ENCODE assay signal across 28 cellular contexts in genomic region chr7:92872701-92873100, GRCh38. TPM values are rescaled to one million over a fixed set of nuclear protein-coding genes. Genes with fewer than 3 reads are reported as not detected.
A peak's percentile ranks its signal among the peaks of the same experiment; 100 is the strongest.
DNase-seq lines count a peak whose midpoint lies in the region; ATAC-seq, FAIRE-seq and TF ChIP-seq lines count a peak whose summit lies in the region.
"Had no signal": no experiment of that assay in that cellular context is flagged by ENCODE, and none has a peak within 500 bp of the region (broad histone marks: within the 10 kb centered on the region; RNA-seq: fewer than 3 reads in every experiment).

No MANE protein-coding gene starts in this region.

- peak overlapping the region; percentile 28 for H3K4me2 ChIP-seq in astrocyte (ENCODE audit: low read length)
- H3K4me2 ChIP-seq: KMS-11 had no signal

- FAIRE-seq in astrocyte (lab: Jason Lieb, UNC) (no peak), GM12891 (lab: Jason Lieb, UNC) (no peak)
- FAIRE-seq: D721Med, frontal cortex, GM12878, islet of Langerhans, TTC549 had no signal

- no peak for ATAC-seq in body of pancreas
- ATAC-seq in GM21390 (IDR thresholded peaks at IDR 0.05; ENCODE audit: unreplicated experiment) = no peak
- ATAC-seq: GM12878, lower lobe of right lung, right lobe of liver had no signal

- no peaks in the 10 kb centered on the region for H3K27me3 Mint-ChIP-seq in astrocyte (ENCODE audit: low read depth, unreplicated experiment)
- H3K27me3 Mint-ChIP-seq in activated T-helper 2 cell treated with anti-CD3 and anti-CD28 coated beads, Interferon-gamma antibody, Interleukin-2, Interleukin-4, amounts not matched to agents 10 μg/mL and 5 μg/mL and 100 μg/mL, durations not matched to agents 14 hours and 24 hours and 36 hours (ENCODE audit: low read depth) = no peaks in the 10 kb centered on the region

- H3K36me3 ChIP-seq in astrocyte (ENCODE audit: insufficient read depth, low read length) = no peaks in the 10 kb centered on the region
- no peaks in the 10 kb centered on the region for H3K36me3 ChIP-seq in body of pancreas (replicated peaks in 1 of 2; ENCODE audit: insufficient read depth in 1 of 2, low read depth in 2 of 2)
- H3K36me3 ChIP-seq: brain microvascular endothelial cell, HAP-1, lower lobe of right lung, right lobe of liver had no signal

- H3K9ac ChIP-seq in astrocyte (ENCODE audit: low read length) = no peak overlapping the region
- H3K9ac ChIP-seq: KMS-11 had no signal

- DNase-seq in AG08395 (ENCODE audit: low spot score) (peak; percentile 19), HT1080 (ENCODE audit: low read depth) (peak; percentile 66), astrocyte (ENCODE audit: low read depth) (peak; percentile 79), fibroblast of villous mesenchyme (ENCODE audit: low read depth) (peak; percentile 10), body of pancreas (no peak), GM12891 (ENCODE audit: insufficient read length, low spot score) (no peak)
- no peak for DNase-seq in activated T-helper 2 cell treated with anti-CD3 and anti-CD28 coated beads, Interferon-gamma antibody, Interleukin-2, Interleukin-4, amounts not matched to agents 10 μg/mL and 5 μg/mL and 100 μg/mL, durations not matched to agents 14 hours and 24 hours and 36 hours (ENCODE audit: low spot score)
- DNase-seq: ACHN; activated CD4-positive, alpha-beta T cell treated with anti-CD3 and anti-CD28 coated beads for 4 hours; brain microvascular endothelial cell; cortex of kidney; GDM1; hippocampal formation; lower lobe of right lung; NCI-H1105; NCI-H510A treated with DMSO at 0.1 percent for 48 hours; right lobe of liver had no signal

- peaks cover 21% of the 10 kb centered on the region for H3K9me3 Mint-ChIP-seq in astrocyte (ENCODE audit: unreplicated experiment)
- H3K9me3 Mint-ChIP-seq in activated T-helper 2 cell treated with anti-CD3 and anti-CD28 coated beads, Interferon-gamma antibody, Interleukin-2, Interleukin-4, amounts not matched to agents 10 μg/mL and 5 μg/mL and 100 μg/mL, durations not matched to agents 14 hours and 24 hours and 36 hours = peaks cover 29% of the 10 kb centered on the region
- H3K9me3 Mint-ChIP-seq: activated naive CD4-positive, alpha-beta T cell treated with anti-CD3 and anti-CD28 coated beads, Interleukin-2, amount 50 U/mL, for 24 hours had no signal

- no peaks in the 10 kb centered on the region for H3K79me2 ChIP-seq in astrocyte (ENCODE audit: insufficient read depth, low read length)

- no peaks in the 10 kb centered on the region for H4K20me1 ChIP-seq in astrocyte (ENCODE audit: insufficient read depth, low read length)

- H3K36me3 Mint-ChIP-seq in astrocyte (ENCODE audit: low read depth, unreplicated experiment) = peaks cover 6% of the 10 kb centered on the region
- H3K36me3 Mint-ChIP-seq in activated T-helper 2 cell treated with anti-CD3 and anti-CD28 coated beads, Interferon-gamma antibody, Interleukin-2, Interleukin-4, amounts not matched to agents 10 μg/mL and 5 μg/mL and 100 μg/mL, durations not matched to agents 14 hours and 24 hours and 36 hours (ENCODE audit: low read depth) = peaks cover 26% of the 10 kb centered on the region

- H3K27ac Mint-ChIP-seq in astrocyte (ENCODE audit: unreplicated experiment) = no peak overlapping the region
- no peak overlapping the region for H3K27ac Mint-ChIP-seq in activated T-helper 2 cell treated with anti-CD3 and anti-CD28 coated beads, Interferon-gamma antibody, Interleukin-2, Interleukin-4, amounts not matched to agents 10 μg/mL and 5 μg/mL and 100 μg/mL, durations not matched to agents 14 hours and 24 hours and 36 hours
- H3K27ac Mint-ChIP-seq: activated naive CD4-positive, alpha-beta T cell treated with anti-CD3 and anti-CD28 coated beads, Interleukin-2, amount 50 U/mL, for 24 hours had no signal

- peaks cover 33% of the 10 kb centered on the region for H3K4me1 ChIP-seq in astrocyte (ENCODE audit: insufficient read depth, low read length)
- no peaks in the 10 kb centered on the region for H3K4me1 ChIP-seq in body of pancreas
- H3K4me1 ChIP-seq: HAP-1, lower lobe of right lung, right lobe of liver had no signal

- H3K9me3 ChIP-seq in astrocyte (ENCODE audit: insufficient read depth, low read depth, low read length) (peaks cover 4% of the 10 kb centered on the region), body of pancreas (no peaks in the 10 kb centered on the region)
- H3K9me3 ChIP-seq: HAP-1, lower lobe of right lung, right lobe of liver had no signal

- intact Hi-C loops in activated T-helper 2 cell treated with anti-CD3 and anti-CD28 coated beads, Interferon-gamma antibody, Interleukin-2, Interleukin-4, amounts not matched to agents 10 μg/mL and 5 μg/mL and 100 μg/mL, durations not matched to agents 14 hours and 24 hours and 36 hours (cut with micrococcal nuclease) = no loop called here
- intact Hi-C loops in body of pancreas (cut with DNase I) = no loop called here

- TF ChIP-seq CTCF in astrocyte (IDR thresholded peaks at IDR 0.05; ENCODE audit: insufficient read depth, low read depth, low read length) = no peak
- no peak for TF ChIP-seq CTCF in fibroblast of villous mesenchyme (IDR thresholded peaks at IDR 0.05; ENCODE audit: insufficient read depth, low read depth, low read length)
- no peak for TF ChIP-seq CTCF in body of pancreas (IDR thresholded peaks at IDR 0.05)

- H2AFZ ChIP-seq in astrocyte (ENCODE audit: low read depth, low read length) = peak overlapping the region; percentile 3

- no peaks in the 10 kb centered on the region for H3K27me3 ChIP-seq in astrocyte (ENCODE audit: insufficient read depth, low read length)
- no peaks in the 10 kb centered on the region for H3K27me3 ChIP-seq in body of pancreas
- H3K27me3 ChIP-seq: brain microvascular endothelial cell, right lobe of liver had no signal

- peaks cover 20% of the 10 kb centered on the region for H3K4me1 Mint-ChIP-seq in astrocyte (ENCODE audit: low read depth, unreplicated experiment)
- H3K4me1 Mint-ChIP-seq in activated T-helper 2 cell treated with anti-CD3 and anti-CD28 coated beads, Interferon-gamma antibody, Interleukin-2, Interleukin-4, amounts not matched to agents 10 μg/mL and 5 μg/mL and 100 μg/mL, durations not matched to agents 14 hours and 24 hours and 36 hours (ENCODE audit: low read depth) = peaks cover 45% of the 10 kb centered on the region

- H3K4me3 ChIP-seq in astrocyte (ENCODE audit: insufficient read depth, low read depth, low read length) (no peak overlapping the region), fibroblast of villous mesenchyme (ENCODE audit: low read depth, low read length) (no peak overlapping the region), body of pancreas (no peak overlapping the region)
- H3K4me3 ChIP-seq: GM12878, HAP-1, lower lobe of right lung, right lobe of liver had no signal

- no peak overlapping the region for H3K4me3 Mint-ChIP-seq in astrocyte (ENCODE audit: unreplicated experiment)
- no peak overlapping the region for H3K4me3 Mint-ChIP-seq in activated T-helper 2 cell treated with anti-CD3 and anti-CD28 coated beads, Interferon-gamma antibody, Interleukin-2, Interleukin-4, amounts not matched to agents 10 μg/mL and 5 μg/mL and 100 μg/mL, durations not matched to agents 14 hours and 24 hours and 36 hours (ENCODE audit: low read depth)
- H3K4me3 Mint-ChIP-seq: activated naive CD4-positive, alpha-beta T cell treated with anti-CD3 and anti-CD28 coated beads, Interleukin-2, amount 50 U/mL, for 24 hours had no signal

- no peak overlapping the region for H3K27ac ChIP-seq in astrocyte (ENCODE audit: low read depth, low read length)
- no peak overlapping the region for H3K27ac ChIP-seq in body of pancreas
- H3K27ac ChIP-seq: C4-2B, KMS-11, lower lobe of right lung, right lobe of liver, RWPE1 had no signal

- TF ChIP-seq POLR2A in body of pancreas (IDR thresholded peaks at IDR 0.05) (no peak), GM12891 (IDR thresholded peaks at IDR 0.05; ENCODE audit: low read depth, low read length) (no peak)

TF ChIP-seq in GM12891, 5 proteins besides CTCF, POLR2A, EP300 and RAD21:
- no peak for TF ChIP-seq POU2F2 (IDR thresholded peaks at IDR 0.05; ENCODE audit: low read depth, low read length)
- no peak for TF ChIP-seq SPI1 (IDR thresholded peaks at IDR 0.05; ENCODE audit: low read depth, low read length)
- no peak for TF ChIP-seq PAX5 (IDR thresholded peaks at IDR 0.05; ENCODE audit: insufficient read depth, low read length, severe bottlenecking)
- no peak for TF ChIP-seq TAF1 (IDR thresholded peaks at IDR 0.05; ENCODE audit: low read depth, low read length)
- TF ChIP-seq POLR2AphosphoS5 (IDR thresholded peaks at IDR 0.05; ENCODE audit: low read depth, low read length) = no peak

RNA-seq across cellular contexts. Expression of gene CDK6, which starts 36.3 kb away (rescaled TPM):
- total RNA-seq in HT1080 (2014; rRNA removed; shearing (Covaris generic)) = 66.4 and 73.4 TPM in 2 replicates
- polyA plus RNA-seq in HT1080 (2015; cell fraction: cytosol; rRNA removed) = 35.1 and 52.8 TPM in 2 replicates
- polyA plus RNA-seq in HT1080 (2015; cell fraction: nucleus; rRNA removed) = 53.4 and 54.3 TPM in 2 replicates
- total RNA-seq in astrocyte (140 and 160 TPM in 2 replicates), fibroblast of villous mesenchyme (30.7 and 42.2 TPM in 2 replicates), body of pancreas (10 to 100 TPM; 32.6 to 35.0 TPM)
- 254 and 265 TPM in 2 replicates for total RNA-seq in activated T-helper 2 cell treated with anti-CD3 and anti-CD28 coated beads, Interferon-gamma antibody, Interleukin-2, Interleukin-4, amounts not matched to agents 10 μg/mL and 5 μg/mL and 100 μg/mL, durations not matched to agents 14 hours and 24 hours and 36 hours
- 5.2 TPM for polyA plus RNA-seq in GM12891 (2012; ENCODE audit: low read depth, missing spikeins)

Comparison
In these comparisons a context has a peak if more than half of its experiments do, and no peak if none do; other contexts are left out.
1. DNase-seq: peak in AG08395 (single experiment), HT1080 (single experiment), astrocyte (single experiment) and fibroblast of villous mesenchyme (single experiment); none in activated T-helper 2 cell treated with anti-CD3 and anti-CD28 coated beads, Interferon-gamma antibody, Interleukin-2, Interleukin-4, amounts not matched to agents 10 μg/mL and 5 μg/mL and 100 μg/mL, durations not matched to agents 14 hours and 24 hours and 36 hours (single experiment), body of pancreas (0 of 4) and GM12891 (single experiment).